Comparison of ENCODE assay signal across 19 cellular contexts in genomic region chr2:118554616-118555015, GRCh38.
DNase-seq lines count a peak whose midpoint lies in the region; ATAC-seq and TF ChIP-seq lines count a peak whose summit lies in the region.
"Had no signal": no experiment of that assay in that cellular context is flagged by ENCODE, and none has a peak within 500 bp of the region (broad histone marks: within the 10 kb centered on the region; RNA-seq: fewer than 3 reads in every experiment).

No MANE protein-coding gene starts in this region.

- no peaks in the 10 kb centered on the region for H3K36me3 Mint-ChIP-seq in endodermal cell (ENCODE audit: low read depth)
- H3K36me3 Mint-ChIP-seq: CD14-positive monocyte, naive B cell had no signal

- H3K79me2 ChIP-seq in PC-3 (ENCODE audit: low read length) = no peaks in the 10 kb centered on the region

- H3K27ac ChIP-seq in PC-3 (ENCODE audit: low read length) (no peak overlapping the region), endodermal cell (ENCODE audit: low read depth, low read length) (no peak overlapping the region)
- H3K27ac ChIP-seq: dorsolateral prefrontal cortex, left lung had no signal

- H3K4me2 ChIP-seq in PC-3 (ENCODE audit: low read length) = no peak overlapping the region

- POLR2A ChIA-PET in PC-3 (lab: Charles Lee; ENCODE audit: unreplicated experiment) = no interaction called here

- no peak overlapping the region for H3K27ac Mint-ChIP-seq in endodermal cell
- H3K27ac Mint-ChIP-seq: CD14-positive monocyte, naive B cell had no signal

- H3K9ac ChIP-seq in PC-3 (ENCODE audit: low read length) (no peak overlapping the region), endodermal cell (ENCODE audit: extremely low read depth, low read length, poor library complexity, severe bottlenecking) (no peak overlapping the region)

- H3K27me3 Mint-ChIP-seq in endodermal cell (ENCODE audit: insufficient read depth) = peaks cover 21% of the 10 kb centered on the region

- H3K36me3 ChIP-seq in PC-3 (ENCODE audit: low read depth, low read length) (no peaks in the 10 kb centered on the region), endodermal cell (ENCODE audit: control insufficient read depth, insufficient read depth, low read length) (no peaks in the 10 kb centered on the region)
- H3K36me3 ChIP-seq: left lung had no signal

- H3K4me1 ChIP-seq in PC-3 (ENCODE audit: insufficient read depth, low read length) (peaks cover 6% of the 10 kb centered on the region; the same call in 1 of the 2 replicates), endodermal cell (ENCODE audit: control insufficient read depth, insufficient read depth, low read length) (peaks cover 6% of the 10 kb centered on the region)
- H3K4me1 ChIP-seq: left lung had no signal

- H4K20me1 ChIP-seq in PC-3 (ENCODE audit: low read length) = no peaks in the 10 kb centered on the region

- peak; percentile 59 for TF ChIP-seq CTCF in PC-3 (conservative IDR thresholded peaks at IDR 0.05; ENCODE audit: low read depth, low read length)
- TF ChIP-seq CTCF in endodermal cell (conservative IDR thresholded peaks at IDR 0.05) = peak; percentile 67
- peak; percentile 32 for TF ChIP-seq CTCF in retinal pigment epithelial cell (conservative IDR thresholded peaks at IDR 0.05; ENCODE audit: low read depth, low read length)

- H3K9me3 Mint-ChIP-seq in endodermal cell = no peaks in the 10 kb centered on the region

- BruUV-seq in PC-3 (replicated peaks; lab: Mats Ljungman, UMichigan) = no TSS peak

- no peaks in the 10 kb centered on the region for H3K9me3 ChIP-seq in PC-3 (ENCODE audit: low read length)
- no peaks in the 10 kb centered on the region for H3K9me3 ChIP-seq in endodermal cell (ENCODE audit: control insufficient read depth, low read length)
- H3K9me3 ChIP-seq: left lung had no signal

- no peak overlapping the region for H2AFZ ChIP-seq in PC-3 (ENCODE audit: low read length)

- CTCF ChIA-PET in PC-3 (lab: Charles Lee) = interaction anchor here (0.5 to 0.7 kb wide), 3 partner anchors 301 to 333 kb away, joined by 3 to 10 read pairs (median 6); no protein-coding TSS in a partner anchor

- H3K4me3 ChIP-seq in PC-3 (ENCODE audit: low read length) (no peak overlapping the region), endodermal cell (ENCODE audit: low read length) (no peak overlapping the region), retinal pigment epithelial cell (ENCODE audit: low read length) (no peak overlapping the region)
- H3K4me3 ChIP-seq: dorsolateral prefrontal cortex, left lung had no signal

- peak; percentile 34 for DNase-seq in GM03348 (ENCODE audit: low spot score)
- DNase-seq in PC-3 = peak; percentile 36
- DNase-seq in endodermal cell = no peak
- DNase-seq in retinal pigment epithelial cell (ENCODE audit: low read depth) = no peak
- no peak for DNase-seq in LoVo (ENCODE audit: low spot score)
- DNase-seq in NCI-H1092 (lab: John Stamatoyannopoulos, UW) = no peak
- no peak for DNase-seq in SHP77 treated with DMSO at 0.1 percent for 48 hours (lab: John Stamatoyannopoulos, UW)
- DNase-seq: activated effector memory CD4-positive, alpha-beta T cell treated with Interleukin-2 at 50 U/mL for 16 hours; aorta; dorsolateral prefrontal cortex; Karpas-422; left lung; naive B cell; NCI-H2029; NCI-H774; T-helper 2 cell had no signal

- no peaks in the 10 kb centered on the region for H3K27me3 ChIP-seq in PC-3 (ENCODE audit: low read length)
- peaks cover 46% of the 10 kb centered on the region for H3K27me3 ChIP-seq in endodermal cell (ENCODE audit: control insufficient read depth, insufficient read depth, low read length, poor library complexity, severe bottlenecking)
- H3K27me3 ChIP-seq: left lung had no signal

- peaks cover 6% of the 10 kb centered on the region for H3K4me1 Mint-ChIP-seq in endodermal cell
- H3K4me1 Mint-ChIP-seq: CD14-positive monocyte, naive B cell had no signal

- ATAC-seq in PC-3 = peak; percentile 57
- ATAC-seq: activated CD4-positive, CD25-positive, alpha-beta regulatory T cell treated with anti-CD3 and anti-CD28 coated beads, Interleukin-2, amount 50 U/mL, for 24 hours; left lung; Right ventricle myocardium inferior had no signal

- no peaks in the 10 kb centered on the region for H3F3A ChIP-seq in PC-3 (ENCODE audit: low read length, unreplicated experiment)

- WGBS in endodermal cell (ENCODE audit: insufficient coverage in 1 of 2, insufficient read length in 1 of 2), 2 experiments = 87 to 91% methylated on average over 3 to 4 of the region's 4 CpGs

- no peak overlapping the region for H3K4me3 Mint-ChIP-seq in endodermal cell
- H3K4me3 Mint-ChIP-seq: CD14-positive monocyte, naive B cell had no signal

- H3K9me2 ChIP-seq in PC-3 (replicated peaks; ENCODE audit: low read length) = no peaks in the 10 kb centered on the region

- intact Hi-C loops in PC-3 (cut with micrococcal nuclease) = loop anchor here (1.0 kb wide), 1 partner anchor 301 kb away; no protein-coding TSS in a partner anchor

Comparison
In these comparisons a context has a peak if more than half of its experiments do, and no peak if none do; other contexts are left out.
1. DNase-seq: peak in GM03348 (single experiment) and PC-3 (single experiment); none in endodermal cell (single experiment), retinal pigment epithelial cell (single experiment), LoVo (single experiment), NCI-H1092 (single experiment) and SHP77 treated with DMSO at 0.1 percent for 48 hours (single experiment).
2. Peak in every context shown above with its lines, with median percentiles within 50 percentile points of each other: CTCF ChIP-seq.